Comparison of ENCODE assay signal across 32 cellular contexts in genomic region chr11:47498149-47498548, GRCh38. TPM values are rescaled to one million over a fixed set of nuclear protein-coding genes. Genes with fewer than 3 reads are reported as not detected.
A peak's percentile ranks its signal among the peaks of the same experiment; 100 is the strongest.
DNase-seq lines count a peak whose midpoint lies in the region; ATAC-seq, FAIRE-seq and TF ChIP-seq lines count a peak whose summit lies in the region.
"Had no signal": no experiment of that assay in that cellular context is flagged by ENCODE, and none has a peak within 500 bp of the region (broad histone marks: within the 10 kb centered on the region; RNA-seq: fewer than 3 reads in every experiment).

No MANE protein-coding gene starts in this region.

- no peaks in the 10 kb centered on the region for H3K27me3 Mint-ChIP-seq in astrocyte (ENCODE audit: low read depth, unreplicated experiment)
- H3K27me3 Mint-ChIP-seq in naive B cell, result no peaks in the 10 kb centered on the region
- no peaks in the 10 kb centered on the region for H3K27me3 Mint-ChIP-seq in CD8-positive, alpha-beta memory T cell
- H3K27me3 Mint-ChIP-seq in activated CD8-positive, alpha-beta T cell treated with anti-CD3 and anti-CD28 coated beads for 36 hours, result no peaks in the 10 kb centered on the region

- no peak overlapping the region for H3K9ac ChIP-seq in astrocyte (ENCODE audit: low read length)

- H3K27ac Mint-ChIP-seq in astrocyte (ENCODE audit: unreplicated experiment), result peak overlapping the region; percentile 7
- H3K27ac Mint-ChIP-seq in naive B cell, result peak overlapping the region in 3 of 6 donors; percentile 69 to 73 (median 73)
- H3K27ac Mint-ChIP-seq in CD8-positive, alpha-beta memory T cell, result peak overlapping the region in 2 of 8 donors; percentile 44 to 51
- H3K27ac Mint-ChIP-seq in activated CD8-positive, alpha-beta T cell treated with anti-CD3 and anti-CD28 coated beads for 36 hours, result no peak overlapping the region

- no peak for FAIRE-seq in astrocyte (lab: Jason Lieb, UNC)
- FAIRE-seq: frontal cortex had no signal

- H3K4me1 ChIP-seq in left ventricle myocardium inferior (peaks cover 71% of the 10 kb centered on the region), heart left ventricle (peaks cover 4 to 85% (median 57%) of the 10 kb centered on the region in 12 donors), astrocyte (ENCODE audit: insufficient read depth, low read length) (no peaks in the 10 kb centered on the region)
- H3K4me1 ChIP-seq in CD8-positive, alpha-beta memory T cell (ENCODE audit: insufficient read depth, low read length), result peaks cover 15% of the 10 kb centered on the region
- H3K4me1 ChIP-seq: colonic mucosa, uterus had no signal

- TF ChIP-seq CTCF in left ventricle myocardium inferior (IDR thresholded peaks at IDR 0.05; ENCODE audit: borderline replicate concordance) (no peak), heart left ventricle (IDR thresholded peaks at IDR 0.05) (no peak), astrocyte (IDR thresholded peaks at IDR 0.05; ENCODE audit: insufficient read depth, low read depth, low read length) (no peak)
- no peak for TF ChIP-seq CTCF in activated CD8-positive, alpha-beta T cell treated with anti-CD3 and anti-CD28 coated beads for 36 hours (IDR thresholded peaks at IDR 0.05)

- ATAC-seq in heart left ventricle (no peak), naive B cell (ENCODE audit: low read depth in 2 of 2) (no peak), GM18498 (IDR thresholded peaks at IDR 0.05; ENCODE audit: unreplicated experiment) (no peak)
- no peak for ATAC-seq in activated CD8-positive, alpha-beta T cell treated with anti-CD3 and anti-CD28 coated beads for 36 hours
- ATAC-seq: esophagus mucosa, lower lobe of right lung, mucosa of descending colon had no signal

- H3K27me3 ChIP-seq in left ventricle myocardium inferior (ENCODE audit: low read depth), result no peaks in the 10 kb centered on the region
- H3K27me3 ChIP-seq in heart left ventricle, result no peaks in the 10 kb centered on the region
- no peaks in the 10 kb centered on the region for H3K27me3 ChIP-seq in astrocyte (ENCODE audit: insufficient read depth, low read length)
- no peaks in the 10 kb centered on the region for H3K27me3 ChIP-seq in CD8-positive, alpha-beta memory T cell (ENCODE audit: insufficient read depth, low read length, poor library complexity, severe bottlenecking)
- H3K27me3 ChIP-seq: adrenal gland, brain microvascular endothelial cell, colonic mucosa, suprapubic skin, uterus had no signal

- peaks cover 98% of the 10 kb centered on the region for H3K79me2 ChIP-seq in astrocyte (ENCODE audit: insufficient read depth, low read length)

- H3K9me3 ChIP-seq in left ventricle myocardium inferior (replicated peaks), result no peaks in the 10 kb centered on the region
- H3K9me3 ChIP-seq in heart left ventricle, result no peaks in the 10 kb centered on the region
- H3K9me3 ChIP-seq in astrocyte (ENCODE audit: insufficient read depth, low read depth, low read length), result no peaks in the 10 kb centered on the region
- no peaks in the 10 kb centered on the region for H3K9me3 ChIP-seq in CD8-positive, alpha-beta memory T cell (ENCODE audit: low read length)
- H3K9me3 ChIP-seq: adrenal gland, colonic mucosa, HAP-1, lower lobe of right lung, mucosa of descending colon, suprapubic skin, uterus had no signal

- H3K9me3 Mint-ChIP-seq in astrocyte (ENCODE audit: unreplicated experiment) (no peaks in the 10 kb centered on the region), naive B cell (no peaks in the 10 kb centered on the region)
- H3K9me3 Mint-ChIP-seq in CD8-positive, alpha-beta memory T cell, result no peaks in the 10 kb centered on the region
- H3K9me3 Mint-ChIP-seq in activated CD8-positive, alpha-beta T cell treated with anti-CD3 and anti-CD28 coated beads for 36 hours, result no peaks in the 10 kb centered on the region

- no peak overlapping the region for H3K4me3 ChIP-seq in left ventricle myocardium inferior
- H3K4me3 ChIP-seq in heart left ventricle, result no peak overlapping the region
- H3K4me3 ChIP-seq in astrocyte (ENCODE audit: insufficient read depth, low read depth, low read length), result no peak overlapping the region
- no peak overlapping the region for H3K4me3 ChIP-seq in CD8-positive, alpha-beta memory T cell (ENCODE audit: low read length)
- H3K4me3 ChIP-seq: adrenal gland, colonic mucosa, HAP-1, lower lobe of right lung, mucosa of descending colon, smooth muscle cell, suprapubic skin, uterus had no signal

- H3K27ac ChIP-seq in left ventricle myocardium inferior (replicated peaks) (peak overlapping the region; percentile 6), heart left ventricle (peak overlapping the region in 1 of 12 donors; percentile 84), astrocyte (ENCODE audit: low read depth, low read length) (no peak overlapping the region), temporal lobe (ENCODE audit: low read depth, low read length) (peak overlapping the region; percentile 19)
- no peak overlapping the region for H3K27ac ChIP-seq in CD8-positive, alpha-beta memory T cell (ENCODE audit: low read depth, low read length)
- H3K27ac ChIP-seq: brain microvascular endothelial cell, colonic mucosa, lower lobe of right lung, suprapubic skin, uterus, WERI-Rb-1 had no signal

- H3K36me3 Mint-ChIP-seq in astrocyte (ENCODE audit: low read depth, unreplicated experiment) (peaks cover 10% of the 10 kb centered on the region), naive B cell (peaks cover 0 to 7% of the 10 kb centered on the region in 2 donors)
- H3K36me3 Mint-ChIP-seq in CD8-positive, alpha-beta memory T cell, result peaks cover 0 to 56% (median 9%) of the 10 kb centered on the region in 3 donors
- H3K36me3 Mint-ChIP-seq in activated CD8-positive, alpha-beta T cell treated with anti-CD3 and anti-CD28 coated beads for 36 hours (ENCODE audit: low read depth), result peaks cover 27% of the 10 kb centered on the region

- no peak overlapping the region for H3K4me2 ChIP-seq in astrocyte (ENCODE audit: low read length)
- H3K4me2 ChIP-seq: smooth muscle cell had no signal

- H2AFZ ChIP-seq in astrocyte (ENCODE audit: low read depth, low read length), result no peak overlapping the region

- H3K4me3 Mint-ChIP-seq in astrocyte (ENCODE audit: unreplicated experiment) (no peak overlapping the region), naive B cell (peak overlapping the region in 5 of 8 donors; percentile 23 to 77 (median 50))
- no peak overlapping the region for H3K4me3 Mint-ChIP-seq in CD8-positive, alpha-beta memory T cell
- no peak overlapping the region for H3K4me3 Mint-ChIP-seq in activated CD8-positive, alpha-beta T cell treated with anti-CD3 and anti-CD28 coated beads for 36 hours

- DNase-seq in left ventricle myocardium inferior (no peak), heart left ventricle (no peak), astrocyte (ENCODE audit: low read depth) (no peak), naive B cell (no peak)
- no peak for DNase-seq in CD8-positive, alpha-beta memory T cell
- DNase-seq in activated CD8-positive, alpha-beta T cell treated with anti-CD3 and anti-CD28 coated beads for 36 hours, result no peak
- DNase-seq: activated CD4-positive, alpha-beta T cell treated with anti-CD3 and anti-CD28 coated beads, Interleukin-2, amount 50 U/mL, for 48 hours; activated CD8-positive, alpha-beta memory T cell treated with anti-CD3 and anti-CD28 coated beads, Interleukin-2, amount 50 U/mL, for 48 hours; activated effector memory CD4-positive, alpha-beta T cell treated with anti-CD3 and anti-CD28 coated beads, Interleukin-2, amount 50 U/mL, for 16 hours; adrenal gland; brain microvascular endothelial cell; C1 segment of cervical spinal cord; colonic mucosa; effector memory CD4-positive, alpha-beta T cell; islet precursor cell; lower lobe of right lung; mucosa of descending colon; NCI-H2081; NCI-H345; NCI-H748 treated with DMSO at 0.1 percent for 48 hours; nucleus accumbens; stimulated activated CD4-positive, alpha-beta T cell treated with anti-CD3 and anti-CD28 coated beads, Interleukin-2, amount 100 ng/mL, for 24 hours; T-helper 9 cell; uterus; WERI-Rb-1 had no signal

- intact Hi-C loops in left ventricle myocardium inferior (cut with micrococcal nuclease), result no loop called here
- intact Hi-C loops in heart left ventricle (cut with DNase I), result loop anchor here in 4 of 10 donors (5.0 to 10.0 kb wide), 4 partner anchors 44 to 57 kb away; partner anchors contain the start of gene CELF1 (in 2 of the 4)
- intact Hi-C loops in activated CD8-positive, alpha-beta T cell treated with anti-CD3 and anti-CD28 coated beads for 36 hours (cut with micrococcal nuclease), result no loop called here

- peaks cover 26% of the 10 kb centered on the region for H3K4me1 Mint-ChIP-seq in astrocyte (ENCODE audit: low read depth, unreplicated experiment)
- peaks cover 44 to 55% (median 55%) of the 10 kb centered on the region in 3 donors for H3K4me1 Mint-ChIP-seq in naive B cell
- peaks cover 23 to 47% (median 42%) of the 10 kb centered on the region in 3 donors for H3K4me1 Mint-ChIP-seq in CD8-positive, alpha-beta memory T cell
- H3K4me1 Mint-ChIP-seq in activated CD8-positive, alpha-beta T cell treated with anti-CD3 and anti-CD28 coated beads for 36 hours (ENCODE audit: low read depth), result peaks cover 30% of the 10 kb centered on the region

- TF ChIP-seq POLR2A in heart left ventricle (IDR thresholded peaks at IDR 0.05), result no peak

- H4K20me1 ChIP-seq in astrocyte (ENCODE audit: insufficient read depth, low read length), result peaks cover 86% of the 10 kb centered on the region

- CTCF ChIA-PET in CD8-positive, alpha-beta memory T cell (lab: Charles Lee), result interaction anchor here (1.4 kb wide), 1 partner anchor 39 kb away, joined by 3 read pairs; no protein-coding TSS in a partner anchor
- CTCF ChIA-PET in activated CD8-positive, alpha-beta T cell treated with anti-CD3 and anti-CD28 coated beads for 36 hours (lab: Charles Lee), result interaction anchor here (0.8 to 1.6 kb wide), 4 partner anchors 9 to 86 kb away, joined by 3 to 4 read pairs (median 3); no protein-coding TSS in a partner anchor

- H3K36me3 ChIP-seq in left ventricle myocardium inferior (peaks cover 5% of the 10 kb centered on the region), heart left ventricle (peaks cover 0 to 39% (median 8%) of the 10 kb centered on the region in 9 donors), astrocyte (ENCODE audit: insufficient read depth, low read length) (peaks cover 2% of the 10 kb centered on the region)
- H3K36me3 ChIP-seq in CD8-positive, alpha-beta memory T cell (ENCODE audit: insufficient read depth, low read length), result peaks cover 16% of the 10 kb centered on the region
- H3K36me3 ChIP-seq: adrenal gland, colonic mucosa, suprapubic skin, uterus had no signal

- POLR2A ChIA-PET in CD8-positive, alpha-beta memory T cell (lab: Charles Lee), result interaction anchor here (0.6 kb wide), 1 partner anchor 25 kb away, joined by 3 read pairs; no protein-coding TSS in a partner anchor
- POLR2A ChIA-PET in activated CD8-positive, alpha-beta T cell treated with anti-CD3 and anti-CD28 coated beads for 36 hours (lab: Charles Lee), result interaction anchor here (0.6 to 1.5 kb wide), 6 partner anchors 9 to 144 kb away, joined by 3 to 5 read pairs (median 3); partner anchors contain the start of gene MTCH2

- WGBS in heart left ventricle, 4 donors, result 97 to 99% (median 98%) methylated on average over 3 of the region's 3 CpGs

RNA-seq across cellular contexts. Expression of gene RAPSN, which starts 49.2 kb away (rescaled TPM):
- total RNA-seq in left ventricle myocardium inferior, result 2.2 TPM
- total RNA-seq in heart left ventricle, result 1 to 10 TPM; 1.4 to 6.5 (median 3.6) TPM
- polyA plus RNA-seq in heart left ventricle, result 1 to 10 TPM in 1 of 2 donors, under 1 TPM in 1; 0.43 to 2.2 TPM
- total RNA-seq in astrocyte, result 0.86 and 0.96 TPM in 2 replicates
- polyA plus RNA-seq in naive B cell (ENCODE audit: low read depth in 6 of 6), result not detected
- not detected for total RNA-seq in temporal lobe
- total RNA-seq in CD8-positive, alpha-beta memory T cell, result under 1 TPM; 0.29 to 0.79 TPM
- polyA plus RNA-seq in CD8-positive, alpha-beta memory T cell, result not detected
- total RNA-seq in activated CD8-positive, alpha-beta T cell treated with anti-CD3 and anti-CD28 coated beads for 36 hours, result under 1 TPM; 0.36 to 0.81 TPM
- total RNA-seq: colonic mucosa, frontal cortex, smooth muscle cell had no signal

RNA-seq across cellular contexts. Expression of gene CELF1, which starts 54.8 kb away (rescaled TPM):
- 88.6 TPM for total RNA-seq in left ventricle myocardium inferior
- total RNA-seq in heart left ventricle, result 100 to 1,000 TPM in 2 of 9 donors, 10 to 100 TPM in 7; 63.3 to 111 (median 88.6) TPM
- 10 to 100 TPM; 27.3 to 65.2 TPM for polyA plus RNA-seq in heart left ventricle
- 92.8 and 101 TPM in 2 replicates for total RNA-seq in astrocyte
- polyA plus RNA-seq in naive B cell (ENCODE audit: low read depth in 6 of 6), result 10 to 100 TPM; 61.5 to 96.8 (median 69.0) TPM
- total RNA-seq in temporal lobe, result 175 TPM
- 100 to 1,000 TPM; 160 to 168 TPM for total RNA-seq in CD8-positive, alpha-beta memory T cell
- 80.8 TPM for polyA plus RNA-seq in CD8-positive, alpha-beta memory T cell
- total RNA-seq in activated CD8-positive, alpha-beta T cell treated with anti-CD3 and anti-CD28 coated beads for 36 hours, result 100 to 1,000 TPM; 120 to 122 TPM

Comparison
In these comparisons a context has a peak if more than half of its experiments do, and no peak if none do; other contexts are left out.
1. H3K27ac ChIP-seq: peak in left ventricle myocardium inferior (single experiment) and temporal lobe (single experiment); none in astrocyte (single experiment) and CD8-positive, alpha-beta memory T cell (single experiment).
2. H3K4me3 Mint-ChIP-seq: peak in naive B cell (5 of 8); none in astrocyte (single experiment), CD8-positive, alpha-beta memory T cell (0 of 7) and activated CD8-positive, alpha-beta T cell treated with anti-CD3 and anti-CD28 coated beads for 36 hours (single experiment).